ENCODE assay signal across 8 cellular contexts in genomic region chr6:28685963-28686362, GRCh38.
DNase-seq lines count a peak whose midpoint lies in the region; ATAC-seq, FAIRE-seq and TF ChIP-seq lines count a peak whose summit lies in the region.
"Not testable (repeated sequence)": the region's sequence is repeated elsewhere in the genome, so short reads cannot be mapped to it uniquely, and the experiment has no call there.

No MANE protein-coding gene starts in this region.

- not testable (repeated sequence) for TF ChIP-seq EP300 in K562 (IDR thresholded peaks at IDR 0.05; ENCODE audit: low read length)

- CTCF ChIA-PET in K562 (lab: Yijun Ruan, JAX; ENCODE audit: low intra/inter-chr PET ratio): interaction anchor here (0.6 to 1.5 kb wide), 9 partner anchors 69 to 783 kb away, joined by 3 to 6 read pairs (median 3); no protein-coding TSS in a partner anchor

- H3K79me2 ChIP-seq in K562 (ENCODE audit: control insufficient read depth, insufficient read depth, low read length): peaks cover 15% of the 10 kb centered on the region

- FAIRE-seq in K562 (lab: Jason Lieb, UNC): not testable (repeated sequence)

- H3K27me3 Mint-ChIP-seq in HFFc6 (ENCODE audit: insufficient read depth) (peaks cover 20% of the 10 kb centered on the region), type B pancreatic cell (peaks cover 53% of the 10 kb centered on the region)

- H3K4me1 ChIP-seq in BLaER1 treated with 17β-estradiol and CSF1 and Interleukin-3, amounts not matched to agents 10 nM and 100 nM: peaks cover 0 to 27% (median 16%) of the 10 kb centered on the region in 10 experiments; a peak in 16 of 20 replicates
- H3K4me1 ChIP-seq in K562 (replicated peaks in 1 of 2; ENCODE audit: control insufficient read depth in 2 of 2, insufficient read depth in 2 of 2, low read length in 2 of 2): peaks cover 0 to 44% of the 10 kb centered on the region in 2 experiments

- not testable (repeated sequence) for BruUV-seq in K562 (replicated peaks; lab: Mats Ljungman, UMichigan)

- POLR2A ChIA-PET in K562 (lab: Yijun Ruan, JAX): not testable (repeated sequence)

- H4K20me1 ChIP-seq in BLaER1 treated with 17β-estradiol and CSF1 and Interleukin-3, amounts not matched to agents 10 nM and 100 nM; K562 (replicated peaks; ENCODE audit: control insufficient read depth, insufficient read depth, low read length): not testable (repeated sequence)

- TF ChIP-seq RAD21 in K562 (CRISPR knock-in tag; conservative IDR thresholded peaks at IDR 0.05 in 1 of 2, IDR thresholded peaks at IDR 0.05 in 1 of 2): not testable (repeated sequence)

- H3K4me1 Mint-ChIP-seq in HFFc6 (ENCODE audit: low read depth): peaks cover 18% of the 10 kb centered on the region
- not testable (repeated sequence) for H3K4me1 Mint-ChIP-seq in type B pancreatic cell (ENCODE audit: unreplicated experiment)

- not testable (repeated sequence) for DNase-seq in HFFc6; NB4 (ENCODE audit: low read depth); K562 (ENCODE audit: extremely low read depth in 1 of 4, low spot score in 3 of 4); epithelial cell of prostate (ENCODE audit: low read depth, low spot score); type B pancreatic cell (ENCODE audit: extremely low spot score, unreplicated experiment)
- peak; percentile 82 for DNase-seq in RKO (ENCODE audit: low spot score)
- peak; percentile 43 to 73 for DNase-seq in lung microvascular endothelial cell (ENCODE audit: low read depth in 2 of 2)

- not testable (repeated sequence) for H3K9me3 ChIP-seq in BLaER1 treated with 17β-estradiol and CSF1 and Interleukin-3, amounts not matched to agents 10 nM and 100 nM (replicated peaks in 1 of 11); K562 (replicated peaks; ENCODE audit: control insufficient read depth, insufficient read depth, low read depth, low read length)

- H3K27me3 ChIP-seq in BLaER1 treated with 17β-estradiol and CSF1 and Interleukin-3, amounts not matched to agents 10 nM and 100 nM; K562 (ENCODE audit: control insufficient read depth in 2 of 2, insufficient read depth in 2 of 2, low read length in 2 of 2): not testable (repeated sequence)

- intact Hi-C loops in K562 (cut with micrococcal nuclease): loop anchor here (1.0 to 10.0 kb wide), 12 partner anchors 25 to 551 kb away; no protein-coding TSS in a partner anchor

- H3K9me1 ChIP-seq in K562 (ENCODE audit: control insufficient read depth, insufficient read depth, low read length): not testable (repeated sequence)

- not testable (repeated sequence) for H3K36me3 Mint-ChIP-seq in HFFc6 (ENCODE audit: low read depth); type B pancreatic cell

- not testable (repeated sequence) for ATAC-seq in K562

- H3K4me3 Mint-ChIP-seq in HFFc6 (peak overlapping the region; percentile 62), type B pancreatic cell (peak overlapping the region; percentile 50)

- not testable (repeated sequence) for H3K9me3 Mint-ChIP-seq in HFFc6, type B pancreatic cell

- H2AFZ ChIP-seq in K562 (ENCODE audit: low read depth, low read length): peak overlapping the region; percentile 35; the same call in 1 of the 2 replicates

- not testable (repeated sequence) for TF ChIP-seq CTCF in HFFc6 (IDR thresholded peaks at IDR 0.05); NB4 (IDR thresholded peaks at IDR 0.05; ENCODE audit: low read depth, low read length); K562 (IDR thresholded peaks at IDR 0.05 in 2 of 3, conservative IDR thresholded peaks at IDR 0.05 in 1 of 3; ENCODE audit: insufficient read depth in 2 of 3, low read depth in 1 of 3, low read length in 3 of 3); type B pancreatic cell (conservative IDR thresholded peaks at IDR 0.05)

- not testable (repeated sequence) for H3K9ac ChIP-seq in BLaER1 treated with 17β-estradiol and CSF1 and Interleukin-3, amounts not matched to agents 10 nM and 100 nM
- peak overlapping the region in 1 of 2 experiments; percentile 33; a peak in 2 of 4 replicates for H3K9ac ChIP-seq in K562 (ENCODE audit: insufficient read depth in 1 of 2, low read depth in 2 of 2, low read length in 2 of 2)

- not testable (repeated sequence) for H3K27ac Mint-ChIP-seq in HFFc6, type B pancreatic cell

- H3K36me3 ChIP-seq in BLaER1 treated with 17β-estradiol and CSF1 and Interleukin-3, amounts not matched to agents 10 nM and 100 nM; K562 (ENCODE audit: control insufficient read depth, insufficient read depth, low read length): not testable (repeated sequence)

- TF ChIP-seq POLR2A in NB4 (IDR thresholded peaks at IDR 0.05; ENCODE audit: extremely low read depth, insufficient read length); K562 (conservative IDR thresholded peaks at IDR 0.05): not testable (repeated sequence)

- WGBS in K562 (ENCODE audit: insufficient coverage, low coverage, missing lambda C conversion rate): 22% methylated on average over 3 of the region's 3 CpGs

- not testable (repeated sequence) for H3K4me3 ChIP-seq in BLaER1 treated with 17β-estradiol and CSF1 and Interleukin-3, amounts not matched to agents 10 nM and 100 nM; K562
- H3K4me3 ChIP-seq in NB4 (ENCODE audit: low read depth, low read length): peak overlapping the region; percentile 30

- H3K4me2 ChIP-seq in BLaER1 treated with 17β-estradiol and CSF1 and Interleukin-3, amounts not matched to agents 10 nM and 100 nM: peak overlapping the region in 8 of 11 experiments; percentile 22 to 52 (median 36); a peak in 12 of 22 replicates
- peak overlapping the region; percentile 20; the same call in 1 of the 2 replicates for H3K4me2 ChIP-seq in K562 (ENCODE audit: insufficient read depth, low read length)

- in situ Hi-C loops in K562 (cut with MboI): not testable (repeated sequence)

- not testable (repeated sequence) for H3K27ac ChIP-seq in BLaER1 treated with 17β-estradiol and CSF1 and Interleukin-3, amounts not matched to agents 10 nM and 100 nM
- H3K27ac ChIP-seq in K562 (ENCODE audit: extremely low read depth, low read depth, low read length) (peak overlapping the region; percentile 45; the same call in 1 of the 3 replicates), epithelial cell of prostate (peak overlapping the region; percentile 65)
